ENCODE assay signal across 20 cellular contexts in the genomic region with DNA sequence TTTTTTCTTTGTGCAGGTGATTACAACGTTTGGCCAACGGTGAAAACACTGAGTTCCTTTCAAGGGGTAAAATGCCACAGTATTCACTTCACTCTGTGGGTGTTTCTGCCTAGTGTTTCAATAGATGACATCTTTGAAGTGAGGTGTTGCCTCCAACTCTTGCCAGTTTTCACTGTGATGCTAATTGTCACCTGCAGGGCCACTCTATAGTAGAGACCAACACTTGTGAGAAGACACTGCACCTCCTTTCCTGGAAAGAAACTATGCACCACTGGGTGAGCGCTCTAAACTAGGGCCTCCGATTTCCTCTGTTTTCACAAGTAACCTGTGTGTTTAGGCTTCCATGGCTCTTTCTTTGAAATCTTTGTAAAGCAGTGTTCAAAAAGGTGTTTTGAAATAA.
"Had no signal": no experiment of that assay in that cellular context is flagged by ENCODE, and none has a peak within 500 bp of the region (broad histone marks: within the 10 kb centered on the region; RNA-seq: fewer than 3 reads in every experiment).

No MANE protein-coding gene starts in this region.

- H3K4me3 Mint-ChIP-seq: activated CD4-positive, alpha-beta T cell treated with anti-CD3 and anti-CD28 coated beads, Interleukin-2, amount 10 ng/mL, durations not matched to agents 7 days and 5 days; activated CD8-positive, alpha-beta T cell treated with anti-CD3 and anti-CD28 coated beads, Interleukin-2, amount 10 ng/mL, durations not matched to agents 7 days and 5 days; activated naive CD4-positive, alpha-beta T cell treated with anti-CD3 and anti-CD28 coated beads, Interleukin-2, amount 10 ng/mL, durations not matched to agents 7 days and 5 days; activated naive CD8-positive, alpha-beta T cell treated with anti-CD3 and anti-CD28 coated beads, Interleukin-2, amount 50 U/mL, for 24 hours; activated T-cell treated with anti-CD3 and anti-CD28 coated beads, Interleukin-2, amount 50 U/mL, for 4 hours; nephron progenitor cell had no signal

- H3K4me3 ChIP-seq: gastrocnemius medialis, left lung, spleen, tibial nerve, uterus had no signal

- H3K27me3 Mint-ChIP-seq: activated CD4-positive, alpha-beta T cell treated with anti-CD3 and anti-CD28 coated beads, Interleukin-2, amount 10 ng/mL, durations not matched to agents 7 days and 5 days; activated naive CD4-positive, alpha-beta T cell treated with anti-CD3 and anti-CD28 coated beads, Interleukin-2, amount 10 ng/mL, durations not matched to agents 7 days and 5 days; activated naive CD8-positive, alpha-beta T cell treated with anti-CD3 and anti-CD28 coated beads, Interleukin-2, amount 50 U/mL, for 24 hours had no signal

- FAIRE-seq: kidney had no signal

- H3K4me1 ChIP-seq: left lung, spleen had no signal

- H3K27ac ChIP-seq: gastrocnemius medialis, left lung, spleen, tibial nerve, uterus had no signal

- H3K36me3 Mint-ChIP-seq: activated naive CD4-positive, alpha-beta T cell treated with anti-CD3 and anti-CD28 coated beads, Interleukin-2, amount 10 ng/mL, durations not matched to agents 7 days and 5 days had no signal

- DNase-seq: activated CD4-positive, alpha-beta T cell treated with anti-CD3 and anti-CD28 coated beads, Interleukin-2, amount 10 ng/mL, durations not matched to agents 7 days and 5 days; activated CD8-positive, alpha-beta T cell treated with anti-CD3 and anti-CD28 coated beads, Interleukin-2, amount 10 ng/mL, durations not matched to agents 7 days and 5 days; activated naive CD4-positive, alpha-beta T cell treated with anti-CD3 and anti-CD28 coated beads, Interleukin-2, amount 10 ng/mL, durations not matched to agents 7 days and 5 days; activated naive CD8-positive, alpha-beta T cell treated with anti-CD3 and anti-CD28 coated beads, Interleukin-2, amount 50 U/mL, for 24 hours; activated T-cell treated with anti-CD3 and anti-CD28 coated beads, Interleukin-2, amount 50 U/mL, for 4 hours; anterior cingulate cortex; cortex of kidney; gastrocnemius medialis; head of caudate nucleus; kidney; left lung; midbrain; nephron progenitor cell; occipital lobe; posterior cingulate gyrus; spleen; stimulated activated naive CD4-positive, alpha-beta T cell; uterus had no signal

- H3K4me1 Mint-ChIP-seq: activated CD4-positive, alpha-beta T cell treated with anti-CD3 and anti-CD28 coated beads, Interleukin-2, amount 10 ng/mL, durations not matched to agents 7 days and 5 days; activated naive CD4-positive, alpha-beta T cell treated with anti-CD3 and anti-CD28 coated beads, Interleukin-2, amount 10 ng/mL, durations not matched to agents 7 days and 5 days; activated naive CD8-positive, alpha-beta T cell treated with anti-CD3 and anti-CD28 coated beads, Interleukin-2, amount 50 U/mL, for 24 hours had no signal

- H3K27me3 ChIP-seq: gastrocnemius medialis, left lung, spleen, tibial nerve, uterus had no signal

- H3K9me3 ChIP-seq: gastrocnemius medialis, left lung, spleen, tibial nerve, uterus had no signal

- H3K9me3 Mint-ChIP-seq: activated CD4-positive, alpha-beta T cell treated with anti-CD3 and anti-CD28 coated beads, Interleukin-2, amount 10 ng/mL, durations not matched to agents 7 days and 5 days; activated naive CD4-positive, alpha-beta T cell treated with anti-CD3 and anti-CD28 coated beads, Interleukin-2, amount 10 ng/mL, durations not matched to agents 7 days and 5 days; nephron progenitor cell had no signal

- ATAC-seq: activated CD4-positive, CD25-positive, alpha-beta regulatory T cell treated with anti-CD3 and anti-CD28 coated beads, Interleukin-2, amount 50 U/mL, for 24 hours; activated CD8-positive, alpha-beta T cell treated with anti-CD3 and anti-CD28 coated beads, Interleukin-2, amount 10 ng/mL, durations not matched to agents 7 days and 5 days; activated naive CD8-positive, alpha-beta T cell treated with anti-CD3 and anti-CD28 coated beads, Interleukin-2, amount 50 U/mL, for 24 hours; activated T-cell treated with anti-CD3 and anti-CD28 coated beads, Interleukin-2, amount 50 U/mL, for 4 hours; gastrocnemius medialis; left lung had no signal

- H3K27ac Mint-ChIP-seq: activated CD4-positive, alpha-beta T cell treated with anti-CD3 and anti-CD28 coated beads, Interleukin-2, amount 10 ng/mL, durations not matched to agents 7 days and 5 days; activated CD8-positive, alpha-beta T cell treated with anti-CD3 and anti-CD28 coated beads, Interleukin-2, amount 10 ng/mL, durations not matched to agents 7 days and 5 days; activated naive CD4-positive, alpha-beta T cell treated with anti-CD3 and anti-CD28 coated beads, Interleukin-2, amount 10 ng/mL, durations not matched to agents 7 days and 5 days; activated naive CD8-positive, alpha-beta T cell treated with anti-CD3 and anti-CD28 coated beads, Interleukin-2, amount 50 U/mL, for 24 hours; nephron progenitor cell had no signal

- H3K36me3 ChIP-seq: gastrocnemius medialis, left lung, spleen, tibial nerve, uterus had no signal
